In the genomic region with DNA sequence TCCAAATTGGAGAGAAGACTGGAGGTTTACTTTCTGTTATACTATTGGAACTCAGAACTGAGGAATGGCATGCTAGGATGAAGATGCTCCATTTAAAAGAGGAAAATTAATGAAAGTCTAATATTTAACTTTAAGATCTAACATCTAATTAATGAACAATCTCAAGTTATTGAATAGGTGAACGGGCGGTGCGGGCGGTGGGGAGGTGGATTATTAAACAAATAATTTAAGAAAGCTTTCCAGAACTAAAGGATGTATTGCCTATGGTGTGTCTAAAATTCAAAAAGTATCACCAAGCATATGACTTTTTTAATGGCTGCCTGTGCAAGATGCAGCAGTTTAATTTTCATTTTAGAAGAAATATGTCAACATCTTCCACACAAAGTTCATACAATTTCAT, we compare ENCODE assay signal across 8 cellular contexts.
"Had no signal": no experiment of that assay in that cellular context is flagged by ENCODE, and none has a peak within 500 bp of the region (broad histone marks: within the 10 kb centered on the region; RNA-seq: fewer than 3 reads in every experiment).

No MANE protein-coding gene starts in this region.

- DNase-seq: GM23248, GOT3, H7, H9, HCEC 1CT, HFFc6 had no signal

- ATAC-seq: GM23338, HCT116 had no signal
